In genomic region chr7:106196460-106197021, GRCh38 we compare ENCODE assay signal across 19 cellular contexts.
"Had no signal": no experiment of that assay in that cellular context is flagged by ENCODE, and none has a peak within 500 bp of the region (broad histone marks: within the 10 kb centered on the region; RNA-seq: fewer than 3 reads in every experiment).

No MANE protein-coding gene starts in this region.

- H3K4me3 Mint-ChIP-seq: activated CD4-positive, alpha-beta memory T cell treated with anti-CD3 and anti-CD28 coated beads for 36 hours; activated CD8-positive, alpha-beta memory T cell treated with anti-CD3 and anti-CD28 coated beads, Interleukin-2, amount 10 ng/mL, durations not matched to agents 7 days and 5 days; activated T-cell treated with anti-CD3 and anti-CD28 coated beads, Interleukin-2, amount 50 U/mL, for 4 hours; central memory CD8-positive, alpha-beta T cell; memory B cell; nephron had no signal

- H3K4me1 ChIP-seq: transverse colon had no signal

- FAIRE-seq: frontal cortex, islet of Langerhans had no signal

- H3K36me3 Mint-ChIP-seq: activated CD4-positive, alpha-beta memory T cell treated with anti-CD3 and anti-CD28 coated beads for 36 hours; activated CD8-positive, alpha-beta memory T cell treated with anti-CD3 and anti-CD28 coated beads, Interleukin-2, amount 10 ng/mL, durations not matched to agents 7 days and 5 days; activated naive CD4-positive, alpha-beta T cell treated with anti-CD3 and anti-CD28 coated beads, Interleukin-2, amount 50 U/mL, for 72 hours; memory B cell had no signal

- ATAC-seq: activated CD8-positive, alpha-beta memory T cell treated with anti-CD3 and anti-CD28 coated beads, Interleukin-2, amount 10 ng/mL, durations not matched to agents 7 days and 5 days; activated naive CD4-positive, alpha-beta T cell treated with anti-CD3 and anti-CD28 coated beads, Interleukin-2, amount 50 U/mL, for 72 hours; activated T-cell treated with anti-CD3 and anti-CD28 coated beads, Interleukin-2, amount 50 U/mL, for 4 hours had no signal

- H3K4me1 Mint-ChIP-seq: activated CD8-positive, alpha-beta memory T cell treated with anti-CD3 and anti-CD28 coated beads, Interleukin-2, amount 10 ng/mL, durations not matched to agents 7 days and 5 days; central memory CD8-positive, alpha-beta T cell; memory B cell; nephron had no signal

- DNase-seq: activated CD4-positive, alpha-beta memory T cell treated with anti-CD3 and anti-CD28 coated beads for 36 hours; activated CD4-positive, alpha-beta T cell treated with anti-CD3 and anti-CD28 coated beads for 1 hour; activated CD8-positive, alpha-beta memory T cell treated with anti-CD3 and anti-CD28 coated beads, Interleukin-2, amount 10 ng/mL, durations not matched to agents 7 days and 5 days; activated effector memory CD4-positive, alpha-beta T cell treated with anti-CD3 and anti-CD28 coated beads, Interleukin-2, amount 50 U/mL, for 16 hours; activated T-cell treated with anti-CD3 and anti-CD28 coated beads, Interleukin-2, amount 50 U/mL, for 4 hours; effector CD4-positive, alpha-beta T cell; head of caudate nucleus; nucleus accumbens; stimulated activated CD4-positive, alpha-beta T cell treated with anti-CD3 and anti-CD28 coated beads, Interleukin-4, amount 100 ng/mL, for 24 hours; stimulated activated naive CD4-positive, alpha-beta T cell; transverse colon had no signal

- H3K27ac Mint-ChIP-seq: activated CD4-positive, alpha-beta memory T cell treated with anti-CD3 and anti-CD28 coated beads for 36 hours; activated CD8-positive, alpha-beta memory T cell treated with anti-CD3 and anti-CD28 coated beads, Interleukin-2, amount 10 ng/mL, durations not matched to agents 7 days and 5 days; memory B cell; nephron had no signal

- H3K9me3 Mint-ChIP-seq: activated CD4-positive, alpha-beta memory T cell treated with anti-CD3 and anti-CD28 coated beads for 36 hours; activated naive CD4-positive, alpha-beta T cell treated with anti-CD3 and anti-CD28 coated beads, Interleukin-2, amount 50 U/mL, for 72 hours; activated T-cell treated with anti-CD3 and anti-CD28 coated beads, Interleukin-2, amount 50 U/mL, for 4 hours; central memory CD8-positive, alpha-beta T cell; memory B cell; nephron had no signal

- H3K36me3 ChIP-seq: transverse colon had no signal

- H3K27me3 ChIP-seq: transverse colon had no signal

- H3K9me3 ChIP-seq: transverse colon had no signal

- H3K4me3 ChIP-seq: coronary artery, skin epidermis, transverse colon had no signal

- H3K27ac ChIP-seq: coronary artery, skin epidermis, transverse colon had no signal
